Comparison of ENCODE assay signal across 24 cellular contexts in the genomic region with DNA sequence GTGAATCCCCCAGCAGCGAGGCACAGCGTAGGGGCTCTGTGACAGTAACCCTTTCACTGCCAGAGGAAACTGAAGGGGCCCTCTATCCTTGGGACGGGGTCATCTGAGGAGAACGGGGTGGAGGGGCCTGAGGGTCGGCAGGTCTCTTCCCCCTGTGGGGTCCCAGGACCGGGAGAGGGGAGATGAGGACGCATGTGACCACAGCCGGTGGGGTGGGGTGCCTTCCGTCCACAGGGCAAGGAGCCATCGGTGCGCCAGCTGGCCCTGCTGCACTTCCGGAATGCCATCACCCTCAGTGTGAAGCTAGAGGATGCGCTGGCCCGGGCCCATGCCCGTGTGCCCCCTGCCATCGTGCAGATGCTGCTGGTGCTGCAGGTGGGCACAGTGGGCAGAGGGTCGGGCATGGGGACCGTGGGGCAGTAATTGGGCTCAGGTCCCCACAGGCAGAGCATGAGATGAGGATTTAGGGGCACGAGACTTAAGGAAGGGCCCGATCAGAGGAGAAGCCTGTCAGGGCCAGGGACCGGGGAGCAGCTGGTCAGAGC. TPM values are rescaled to one million over a fixed set of nuclear protein-coding genes. Genes with fewer than 3 reads are reported as not detected.
DNase-seq lines count a peak whose midpoint lies in the region; ATAC-seq, FAIRE-seq and TF ChIP-seq lines count a peak whose summit lies in the region.
"Had no signal": no experiment of that assay in that cellular context is flagged by ENCODE, and none has a peak within 500 bp of the region (broad histone marks: within the 10 kb centered on the region; RNA-seq: fewer than 3 reads in every experiment).

No MANE protein-coding gene starts in this region.

- peaks cover 3% of the 10 kb centered on the region for H3K36me3 Mint-ChIP-seq in neural crest cell (ENCODE audit: low read depth)

- H3K4me2 ChIP-seq in K562 (ENCODE audit: insufficient read depth, low read length), result no peak overlapping the region
- H3K4me2 ChIP-seq: GM23338 had no signal

- no peaks in the 10 kb centered on the region for H3K9me1 ChIP-seq in K562 (ENCODE audit: control insufficient read depth, insufficient read depth, low read length)

- H3K27me3 Mint-ChIP-seq in neural crest cell (ENCODE audit: low read depth), result no peaks in the 10 kb centered on the region
- H3K27me3 Mint-ChIP-seq: CD8-positive, alpha-beta memory T cell had no signal

- no peak for TF ChIP-seq EP300 in K562 (IDR thresholded peaks at IDR 0.05; ENCODE audit: low read length)

- no peak for TF ChIP-seq CTCF in K562 (IDR thresholded peaks at IDR 0.05 in 2 of 3, conservative IDR thresholded peaks at IDR 0.05 in 1 of 3; ENCODE audit: insufficient read depth in 2 of 3, low read depth in 1 of 3, low read length in 3 of 3)
- TF ChIP-seq CTCF in neural crest cell (conservative IDR thresholded peaks at IDR 0.05), result no peak

- H3K79me2 ChIP-seq in K562 (ENCODE audit: control insufficient read depth, insufficient read depth, low read length), result no peaks in the 10 kb centered on the region

- peaks cover 23% of the 10 kb centered on the region for H3K4me1 Mint-ChIP-seq in neural crest cell

- DNase-seq in right cardiac atrium (peak; percentile 10 to 51 (median 38)), Right ventricle myocardium superior (no peak), K562 (ENCODE audit: extremely low read depth in 1 of 4, low spot score in 3 of 4) (no peak), neural crest cell (ENCODE audit: low read depth, low spot score) (no peak), HK-2 (ENCODE audit: unreplicated experiment) (no peak), kidney tubule cell (ENCODE audit: low spot score) (no peak)
- DNase-seq: CD8-positive, alpha-beta memory T cell; DMS53; GDM1; NCI-H1105; NCI-H146; NCI-H2029; NCI-H226; NCI-H524; NCI-H774; NK-92 treated with Interleukin-12 subunit alpha and Interleukin-12 subunit beta, amount 100 ng/mL, for 24 hours; SW 1271 had no signal

- TF ChIP-seq POLR2A in K562 (conservative IDR thresholded peaks at IDR 0.05), result no peak

- no peaks in the 10 kb centered on the region for H3K9me3 ChIP-seq in right cardiac atrium (ENCODE audit: control insufficient read depth, low read length)
- H3K9me3 ChIP-seq in K562 (replicated peaks; ENCODE audit: control insufficient read depth, insufficient read depth, low read depth, low read length), result no peaks in the 10 kb centered on the region

- H3K9me3 Mint-ChIP-seq in neural crest cell, result no peaks in the 10 kb centered on the region
- H3K9me3 Mint-ChIP-seq: CD8-positive, alpha-beta memory T cell; GM23338 had no signal

- no TSS peak for BruUV-seq in K562 (replicated peaks; lab: Mats Ljungman, UMichigan)

- POLR2A ChIA-PET in K562 (lab: Yijun Ruan, JAX), result no interaction called here

- no peak overlapping the region for H3K9ac ChIP-seq in K562 (ENCODE audit: insufficient read depth in 1 of 2, low read depth in 2 of 2, low read length in 2 of 2)

- no peak overlapping the region for H2AFZ ChIP-seq in K562 (ENCODE audit: low read depth, low read length)
- H2AFZ ChIP-seq: GM23338 had no signal

- FAIRE-seq in K562 (lab: Jason Lieb, UNC), result no peak
- FAIRE-seq: A204.1 had no signal

- peaks cover 14% of the 10 kb centered on the region for H4K20me1 ChIP-seq in K562 (replicated peaks; ENCODE audit: control insufficient read depth, insufficient read depth, low read length)

- TF ChIP-seq RAD21 in K562 (CRISPR knock-in tag; conservative IDR thresholded peaks at IDR 0.05 in 1 of 2, IDR thresholded peaks at IDR 0.05 in 1 of 2), result no peak

- 80% methylated on average over 21 of the region's 21 CpGs for WGBS in right cardiac atrium
- 96% methylated on average over 3 of the region's 21 CpGs for WGBS in K562 (ENCODE audit: insufficient coverage, low coverage, missing lambda C conversion rate)

- intact Hi-C loops in right cardiac atrium (cut with DNase I), result no loop called here
- intact Hi-C loops in Right ventricle myocardium superior (cut with DNase I), result no loop called here
- intact Hi-C loops in K562 (cut with micrococcal nuclease), result no loop called here

- in situ Hi-C loops in K562 (cut with MboI), result no loop called here

- H3K27ac ChIP-seq in right cardiac atrium (ENCODE audit: low read length) (no peak overlapping the region), K562 (ENCODE audit: extremely low read depth, low read depth, low read length) (no peak overlapping the region)
- H3K27ac ChIP-seq: C4-2B, HL-60 had no signal

- no peak overlapping the region for H3K4me3 Mint-ChIP-seq in neural crest cell
- H3K4me3 Mint-ChIP-seq: CD8-positive, alpha-beta memory T cell; GM23338 had no signal

- H3K4me3 ChIP-seq in right cardiac atrium (ENCODE audit: low read length) (no peak overlapping the region), K562 (no peak overlapping the region)
- H3K4me3 ChIP-seq: GM23338 had no signal

- ATAC-seq in right cardiac atrium (no peak), Right ventricle myocardium superior (ENCODE audit: poor library complexity) (no peak), K562 (no peak), HG03045 (IDR thresholded peaks at IDR 0.05; ENCODE audit: unreplicated experiment) (no peak)
- ATAC-seq: GM23338, HCT116, Panc1 had no signal

- peak overlapping the region; percentile 71 for H3K27ac Mint-ChIP-seq in neural crest cell (ENCODE audit: unreplicated experiment)
- H3K27ac Mint-ChIP-seq: GM23338 had no signal

- H3K4me1 ChIP-seq in right cardiac atrium (ENCODE audit: control insufficient read depth, insufficient read depth, low read length) (no peaks in the 10 kb centered on the region), K562 (replicated peaks in 1 of 2; ENCODE audit: control insufficient read depth in 2 of 2, insufficient read depth in 2 of 2, low read length in 2 of 2) (peaks cover 0 to 33% of the 10 kb centered on the region in 2 experiments; a peak in 2 of 5 replicates)

- H3K27me3 ChIP-seq in right cardiac atrium (ENCODE audit: control insufficient read depth, insufficient read depth) (no peaks in the 10 kb centered on the region), K562 (ENCODE audit: control insufficient read depth in 2 of 2, insufficient read depth in 2 of 2, low read length in 2 of 2) (no peaks in the 10 kb centered on the region)

- H3K36me3 ChIP-seq in K562 (ENCODE audit: control insufficient read depth, insufficient read depth, low read length), result no peaks in the 10 kb centered on the region; the same call in 2 of the 3 replicates

- CTCF ChIA-PET in K562 (lab: Yijun Ruan, JAX; ENCODE audit: low intra/inter-chr PET ratio), result no interaction called here

TF ChIP-seq in K562, 482 proteins besides CTCF, POLR2A, EP300 and RAD21:
- TF ChIP-seq XRCC5 (IDR thresholded peaks at IDR 0.05; ENCODE audit: low read depth, low read length) (no peak), POLR2G (IDR thresholded peaks at IDR 0.05; ENCODE audit: low read depth, low read length) (peak; percentile 7; the same call in 1 of the 2 replicates), CAMTA2 (CRISPR knock-in tag; conservative IDR thresholded peaks at IDR 0.05) (no peak)

RNA-seq across cellular contexts. Expression of gene ARHGAP8, which starts 20.3 kb away (rescaled TPM):
- 1 to 10 TPM in 1 of 4 donors, under 1 TPM in 3; 0.26 to 1.9 (median 0.74) TPM for total RNA-seq in right cardiac atrium
- 0.02 TPM for polyA plus RNA-seq in right cardiac atrium
- not detected for total RNA-seq in Right ventricle myocardium superior
- 8.0 and 13.9 TPM in 2 replicates for total RNA-seq in K562 (2011; cell fraction: chromatin; rRNA removed; ENCODE audit: low replicate concordance)
- 5.8 and 7.1 TPM in 2 replicates for total RNA-seq in K562 (2011; cell fraction: nucleolus; rRNA removed)
- total RNA-seq in K562 (2011; cell fraction: nucleoplasm; rRNA removed), result 7.0 and 9.0 TPM in 2 replicates
- 0.36 and 0.78 TPM in 2 replicates for total RNA-seq in K562 (2014; rRNA removed)
- 0.26 and 0.62 TPM in 2 replicates for total RNA-seq in K562 (2014; rRNA removed; fragmentation: Illumina TruSeq; extraction: Trizol)
- 0.30 and 0.43 TPM in 2 replicates for total RNA-seq in K562 (2015; rRNA removed; fragmentation: Illumina TruSeq; extraction: Trizol)
- total RNA-seq in K562 (2021), result 1.5 and 2.2 TPM in 2 replicates
- polyA plus RNA-seq in K562 (2011; rRNA removed), result 0.77 and 1.5 TPM in 2 replicates
- polyA plus RNA-seq in K562 (2011; cell fraction: cytosol; rRNA removed), result 1.2 and 1.3 TPM in 2 replicates
- polyA plus RNA-seq in K562 (2011; cell fraction: nucleus; rRNA removed), result 2.4 and 3.8 TPM in 2 replicates
- polyA plus RNA-seq in K562 (2012), result 0.48 and 1.4 TPM in 2 replicates
- polyA plus RNA-seq in K562 (2014; fragmentation: Illumina TruSeq; extraction: Trizol), result 0.74 and 0.75 TPM in 2 replicates
- under 1 TPM; 0.15 to 0.18 TPM for polyA plus RNA-seq in K562 (2014; fragmentation: Nextera tagmentation; extraction: Ambion mirVana)
- 1.1 and 1.5 TPM in 2 replicates for polyA plus RNA-seq in K562 (2014; rRNA removed)
- polyA minus RNA-seq in K562 (2011; rRNA and poly(A)+ RNA removed), result 0.18 and 0.42 TPM in 2 replicates
- not detected in 2 replicates for polyA minus RNA-seq in K562 (2011; cell fraction: cytosol; rRNA and poly(A)+ RNA removed)
- 0.54 and 1.4 TPM in 2 replicates for polyA minus RNA-seq in K562 (2011; cell fraction: nucleus; rRNA and poly(A)+ RNA removed)
- total RNA-seq in neural crest cell, result 0.61 and 0.96 TPM in 2 replicates
- polyA plus RNA-seq: CD8-positive, alpha-beta memory T cell had no signal

RNA-seq across cellular contexts. Expression of gene PRR5, which starts 30.1 kb away (rescaled TPM):
- total RNA-seq in right cardiac atrium (10 to 100 TPM in 1 of 4 donors, 1 to 10 TPM in 3; 6.9 to 10.9 (median 9.5) TPM), Right ventricle myocardium superior (2.9 TPM), K562 (2014; rRNA removed) (13.3 and 18.4 TPM in 2 replicates), K562 (2014; rRNA removed; fragmentation: Illumina TruSeq; extraction: Trizol) (3.1 and 4.6 TPM in 2 replicates), K562 (2015; rRNA removed; fragmentation: Illumina TruSeq; extraction: Trizol) (7.5 and 9.5 TPM in 2 replicates), K562 (2021) (21.0 and 26.2 TPM in 2 replicates), neural crest cell (11.9 and 13.6 TPM in 2 replicates)
- polyA plus RNA-seq in right cardiac atrium (6.1 TPM), K562 (2011; rRNA removed) (10.1 and 14.5 TPM in 2 replicates), K562 (2014; fragmentation: Illumina TruSeq; extraction: Trizol) (6.6 and 9.5 TPM in 2 replicates), K562 (2014; fragmentation: Nextera tagmentation; extraction: Ambion mirVana) (under 1 TPM; 0.13 to 0.49 TPM), K562 (2014; rRNA removed) (18.6 and 20.3 TPM in 2 replicates)
- total RNA-seq in K562 (2011; cell fraction: chromatin; rRNA removed; ENCODE audit: low replicate concordance), result 27.6 and 71.3 TPM in 2 replicates
- 52.4 and 59.9 TPM in 2 replicates for total RNA-seq in K562 (2011; cell fraction: nucleolus; rRNA removed)
- 38.4 and 39.2 TPM in 2 replicates for total RNA-seq in K562 (2011; cell fraction: nucleoplasm; rRNA removed)
- 14.2 and 35.6 TPM in 2 replicates for polyA plus RNA-seq in K562 (2011; cell fraction: cytosol; rRNA removed)
- polyA plus RNA-seq in K562 (2011; cell fraction: nucleus; rRNA removed), result 22.8 and 38.7 TPM in 2 replicates
- polyA plus RNA-seq in K562 (2012), result 10.9 and 11.6 TPM in 2 replicates
- 9.7 and 11.6 TPM in 2 replicates for polyA minus RNA-seq in K562 (2011; rRNA and poly(A)+ RNA removed)
- 14.1 and 21.0 TPM in 2 replicates for polyA minus RNA-seq in K562 (2011; cell fraction: cytosol; rRNA and poly(A)+ RNA removed)
- polyA minus RNA-seq in K562 (2011; cell fraction: nucleus; rRNA and poly(A)+ RNA removed), result 22.3 and 30.8 TPM in 2 replicates

Comparison
In these comparisons a context has a peak if more than half of its experiments do, and no peak if none do; other contexts are left out.
1. DNase-seq: peak in right cardiac atrium (3 of 3); none in Right ventricle myocardium superior (single experiment), K562 (0 of 4), neural crest cell (single experiment), HK-2 (single experiment) and kidney tubule cell (single experiment).